ENCODE assay signal across 8 cellular contexts in the genomic region with DNA sequence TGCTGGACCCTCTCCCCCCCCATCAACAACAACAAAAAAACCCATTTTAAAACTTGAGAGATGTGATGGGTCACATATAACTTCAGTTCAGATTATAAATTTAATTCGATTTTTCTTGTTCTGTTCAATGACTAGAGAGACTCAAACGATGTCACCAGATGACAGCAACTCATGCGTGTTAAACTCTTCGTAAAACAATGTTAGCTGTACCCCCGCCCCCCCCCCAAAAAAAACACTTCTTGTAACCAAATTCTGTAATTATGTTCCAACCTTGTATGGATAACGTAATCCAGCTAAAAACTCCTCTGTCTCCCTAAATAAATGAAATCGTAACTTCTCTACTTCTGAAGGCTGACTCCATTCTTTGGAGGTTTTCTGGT. TPM values are rescaled to one million over a fixed set of nuclear protein-coding genes. Genes with fewer than 3 reads are reported as not detected.
DNase-seq lines count a peak whose midpoint lies in the region; ATAC-seq, FAIRE-seq and TF ChIP-seq lines count a peak whose summit lies in the region.

No MANE protein-coding gene starts in this region.

- H3K36me3 ChIP-seq in heart left ventricle (peaks cover 0 to 40% (median 3%) of the 10 kb centered on the region in 9 donors), GM12878 (ENCODE audit: control insufficient read depth in 2 of 2, insufficient read depth in 2 of 2, low read length in 1 of 2) (peaks cover 4 to 28% of the 10 kb centered on the region in 2 experiments), lung (ENCODE audit: control insufficient read depth in 2 of 2, insufficient read depth in 2 of 2, low read length in 2 of 2) (peaks cover 7 to 10% of the 10 kb centered on the region in 2 donors), upper lobe of right lung (peaks cover 11% of the 10 kb centered on the region)

- WGBS in heart left ventricle, 4 donors = 36 to 47% (median 40%) methylated on average over 7 of the region's 7 CpGs
- 12% methylated on average over 7 of the region's 7 CpGs for WGBS in GM12878 (ENCODE audit: insufficient coverage, insufficient replicate concordance, low lambda C conversion rate, missing lambda C conversion rate)
- 32 to 34% methylated on average over 7 of the region's 7 CpGs for WGBS in lung, 2 donors

- no peaks in the 10 kb centered on the region for H3K27me3 ChIP-seq in heart left ventricle
- no peaks in the 10 kb centered on the region for H3K27me3 ChIP-seq in GM12878 (replicated peaks in 1 of 2; ENCODE audit: control insufficient read depth in 2 of 2, insufficient read depth in 2 of 2, low read length in 1 of 2)
- no peaks in the 10 kb centered on the region for H3K27me3 ChIP-seq in lung (ENCODE audit: control insufficient read depth, insufficient read depth)
- no peaks in the 10 kb centered on the region for H3K27me3 ChIP-seq in upper lobe of right lung

- TSS peak; percentile 98 for BruUV-seq in GM12878 (replicated peaks; lab: Mats Ljungman, UMichigan)

- SMC1A ChIA-PET in GM12878 (lab: Charles Lee; ENCODE audit: uncharacterized antibody, unreplicated experiment) = interaction anchor here (0.5 to 3.4 kb wide), 16 partner anchors 9 to 519 kb away, joined by 3 to 11 read pairs (median 4); partner anchors contain the start of genes PTGES3 and STAT6

- no peak for TF ChIP-seq CTCF in heart left ventricle (IDR thresholded peaks at IDR 0.05)
- no peak for TF ChIP-seq CTCF in GM12878 (IDR thresholded peaks at IDR 0.05 in 2 of 3, conservative IDR thresholded peaks at IDR 0.05 in 1 of 3; ENCODE audit: control insufficient read depth in 2 of 3, extremely low read depth in 1 of 3, insufficient read depth in 1 of 3, low read depth in 3 of 3, low read length in 3 of 3)
- no peak for TF ChIP-seq CTCF in lung (IDR thresholded peaks at IDR 0.05; ENCODE audit: control extremely low read depth, extremely low read depth)
- TF ChIP-seq CTCF in upper lobe of right lung (IDR thresholded peaks at IDR 0.05) = no peak

- no peak for TF ChIP-seq POLR2A in heart left ventricle (IDR thresholded peaks at IDR 0.05)
- TF ChIP-seq POLR2A in GM12878 (IDR thresholded peaks at IDR 0.05; ENCODE audit: low read depth, low read length) = no peak

- H2AFZ ChIP-seq in GM12878 (ENCODE audit: control insufficient read depth, low read depth, low read length) = peak overlapping the region; percentile 71

- H3K4me2 ChIP-seq in GM12878 (ENCODE audit: control insufficient read depth, insufficient read depth) = peak overlapping the region; percentile 78

- H3K4me1 ChIP-seq in heart left ventricle (peaks cover 9 to 48% (median 34%) of the 10 kb centered on the region in 12 donors), GM12878 (ENCODE audit: control insufficient read depth, insufficient read depth, low read length) (peaks cover 25% of the 10 kb centered on the region), lung (ENCODE audit: control insufficient read depth in 2 of 2, insufficient read depth in 2 of 2, low read length in 2 of 2) (peaks cover 8 to 22% of the 10 kb centered on the region in 2 donors), upper lobe of right lung (peaks cover 32% of the 10 kb centered on the region)

- TF ChIP-seq RAD21 in GM12878 (IDR thresholded peaks at IDR 0.05; ENCODE audit: insufficient read depth, low read depth, low read length) = no peak

- H3K9me3 ChIP-seq in heart left ventricle (no peaks in the 10 kb centered on the region), GM12878 (replicated peaks; ENCODE audit: control insufficient read depth, insufficient read depth, low read length) (no peaks in the 10 kb centered on the region), lung (ENCODE audit: control insufficient read depth in 2 of 2, insufficient read depth in 1 of 2, low read length in 1 of 2) (no peaks in the 10 kb centered on the region), upper lobe of right lung (no peaks in the 10 kb centered on the region)

- H3K79me2 ChIP-seq in GM12878 (ENCODE audit: control insufficient read depth, insufficient read depth, low read length) = peaks cover 45% of the 10 kb centered on the region

- RAD21 ChIA-PET in GM12878 (lab: Charles Lee; ENCODE audit: unreplicated experiment) = interaction anchor here (0.7 to 2.6 kb wide), 15 partner anchors 12 to 386 kb away, joined by 3 to 19 read pairs (median 5); partner anchors contain the start of genes PTGES3 and STAT6

- peak overlapping the region; percentile 99 for H3K9ac ChIP-seq in GM12878 (ENCODE audit: control insufficient read depth, insufficient read depth, low read length)

- ATAC-seq in heart left ventricle (no peak), left cardiac atrium (no peak), GM12878 (no peak), lung (ENCODE audit: insufficient read depth, low FRiP score) (no peak), upper lobe of right lung (no peak), HG03139 (IDR thresholded peaks at IDR 0.05; ENCODE audit: unreplicated experiment) (no peak), GM18861 (IDR thresholded peaks at IDR 0.05; ENCODE audit: unreplicated experiment) (no peak)

- no peak for TF ChIP-seq EP300 in GM12878 (IDR thresholded peaks at IDR 0.05; ENCODE audit: borderline replicate concordance in 1 of 2, control insufficient read depth in 1 of 2, low read depth in 2 of 2, low read length in 2 of 2)

- CTCF ChIA-PET in GM12878 (lab: Yijun Ruan, JAX) = interaction anchor here (0.7 to 1.8 kb wide), 9 partner anchors 38 to 386 kb away, joined by 3 to 14 read pairs (median 4); partner anchors contain the start of genes HSD17B6 and STAT6

- intact Hi-C loops in heart left ventricle (cut with DNase I) = loop anchor here in 8 of 10 donors (1.0 to 10.0 kb wide), 6 partner anchors 37 to 81 kb away; partner anchors contain the start of genes PTGES3 (in 5 of the 8) and ATP5F1B (in 4 of the 8)
- intact Hi-C loops in left cardiac atrium (cut with DNase I) = loop anchor here in 1 of 2 donors (2.0 to 10.0 kb wide), 2 partner anchors 39 to 81 kb away; partner anchors contain the start of gene ATP5F1B
- intact Hi-C loops in GM12878 (cut with micrococcal nuclease; ENCODE audit: unreplicated experiment) = loop anchor here (1.0 to 2.0 kb wide), 3 partner anchors 27 to 89 kb away; partner anchors contain the start of genes PRIM1 and PTGES3
- intact Hi-C loops in upper lobe of right lung (cut with DNase I) = no loop called here

- DNase-seq in heart left ventricle = no peak
- no peak for DNase-seq in left cardiac atrium
- no peak for DNase-seq in GM12878 (ENCODE audit: low read depth, low spot score)
- no peak for DNase-seq in lung (ENCODE audit: low spot score)
- DNase-seq in upper lobe of right lung = no peak
- no peak for DNase-seq in NCI-H1694 treated with DMSO at 0.1 percent for 48 hours (lab: John Stamatoyannopoulos, UW)

- POLR2A ChIA-PET in GM12878 (lab: Charles Lee) = interaction anchor here (0.5 to 2.6 kb wide), 24 partner anchors 9 to 798 kb away, joined by 3 to 26 read pairs (median 5); partner anchors contain the start of genes ATP5F1B, PRIM1, PTGES3 and PYM1

- in situ Hi-C loops in GM12878 (cut with MboI) = no loop called here

- FAIRE-seq in GM12878 (lab: Jason Lieb, UNC) = no peak

- H3K27ac ChIP-seq in heart left ventricle (peak overlapping the region; percentile 79 to 97 (median 93)), GM12878 (ENCODE audit: control insufficient read depth, insufficient read depth) (peak overlapping the region; percentile 93), lung (ENCODE audit: low read depth in 1 of 2, low read length in 1 of 2) (peak overlapping the region; percentile 89 to 90), upper lobe of right lung (peak overlapping the region; percentile 93)

- H3K4me3 ChIP-seq in heart left ventricle = peak overlapping the region in 11 of 12 donors; percentile 68 to 98 (median 83)
- H3K4me3 ChIP-seq in GM12878 = peak overlapping the region; percentile 97
- H3K4me3 ChIP-seq in lung = peak overlapping the region; percentile 92
- H3K4me3 ChIP-seq in upper lobe of right lung = peak overlapping the region; percentile 85

- H4K20me1 ChIP-seq in GM12878 (ENCODE audit: control insufficient read depth, insufficient read depth) = peaks cover 9% of the 10 kb centered on the region

RNA-seq across cellular contexts. Expression of gene NACA, which starts 0.6 kb away (rescaled TPM):
- 100 to 1,000 TPM; 361 to 741 (median 537) TPM for total RNA-seq in heart left ventricle
- polyA plus RNA-seq in heart left ventricle = 1,000 to 10,000 TPM in 1 of 2 donors, 100 to 1,000 TPM in 1; 848 to 1,208 TPM
- total RNA-seq in left cardiac atrium = 100 to 1,000 TPM; 516 to 593 TPM
- 193 and 207 TPM in 2 replicates for total RNA-seq in GM12878 (2013; cell fraction: nucleolus; rRNA removed)
- 1,902 and 2,076 TPM in 2 replicates for total RNA-seq in GM12878 (2014; rRNA removed)
- total RNA-seq in GM12878 (2014; rRNA removed; fragmentation: Illumina TruSeq; extraction: Trizol) = 2,552 and 2,616 TPM in 2 replicates
- 1,181 and 1,218 TPM in 2 replicates for total RNA-seq in GM12878 (2021)
- polyA plus RNA-seq in GM12878 (2011; ENCODE audit: low read depth) = 4,087 TPM
- 1,734 and 2,407 TPM in 2 replicates for polyA plus RNA-seq in GM12878 (2011; rRNA removed)
- polyA plus RNA-seq in GM12878 (2011; cell fraction: cytosol; rRNA removed) = 666 and 668 TPM in 2 replicates
- 288 and 329 TPM in 2 replicates for polyA plus RNA-seq in GM12878 (2011; cell fraction: nucleus; rRNA removed)
- polyA plus RNA-seq in GM12878 (2012) = 2,659 and 2,949 TPM in 2 replicates
- polyA plus RNA-seq in GM12878 (2014; fragmentation: Illumina TruSeq; extraction: Trizol) = 2,171 and 2,212 TPM in 2 replicates
- 1,000 to 10,000 TPM; 2,263 to 2,782 TPM for polyA plus RNA-seq in GM12878 (2014; fragmentation: Nextera tagmentation; extraction: Ambion mirVana)
- polyA plus RNA-seq in GM12878 (2014; rRNA removed) = 1,670 and 1,966 TPM in 2 replicates
- polyA plus RNA-seq in GM12878 (2016; fragmentation: Nextera tagmentation; extraction: Ambion mirVana) = 1,000 to 10,000 TPM; 1,525 to 1,529 TPM
- 388 and 450 TPM in 2 replicates for polyA minus RNA-seq in GM12878 (2011; rRNA and poly(A)+ RNA removed)
- 193 and 205 TPM in 2 replicates for polyA minus RNA-seq in GM12878 (2011; cell fraction: cytosol; rRNA and poly(A)+ RNA removed)
- polyA minus RNA-seq in GM12878 (2011; cell fraction: nucleus; rRNA and poly(A)+ RNA removed) = 64.9 and 110 TPM in 2 replicates
- 1,000 to 10,000 TPM in 1 of 2 donors, 100 to 1,000 TPM in 1; 488 to 1,240 TPM for total RNA-seq in lung
- 1,000 to 10,000 TPM; 1,081 to 1,734 TPM for polyA plus RNA-seq in lung
- 665 TPM for total RNA-seq in upper lobe of right lung

RNA-seq across cellular contexts. Expression of gene PRIM1, which starts 26.4 kb away (rescaled TPM):
- 1 to 10 TPM; 2.4 to 6.1 (median 3.3) TPM for total RNA-seq in heart left ventricle
- polyA plus RNA-seq in heart left ventricle = 1 to 10 TPM; 2.6 to 4.1 TPM
- 1 to 10 TPM; 2.7 to 5.6 TPM for total RNA-seq in left cardiac atrium
- total RNA-seq in GM12878 (2013; cell fraction: nucleolus; rRNA removed) = 64.0 and 74.2 TPM in 2 replicates
- total RNA-seq in GM12878 (2014; rRNA removed) = 27.1 and 40.1 TPM in 2 replicates
- 53.0 and 58.8 TPM in 2 replicates for total RNA-seq in GM12878 (2014; rRNA removed; fragmentation: Illumina TruSeq; extraction: Trizol)
- 29.8 and 31.0 TPM in 2 replicates for total RNA-seq in GM12878 (2021)
- polyA plus RNA-seq in GM12878 (2011; ENCODE audit: low read depth) = 20.7 TPM
- 42.1 and 64.4 TPM in 2 replicates for polyA plus RNA-seq in GM12878 (2011; rRNA removed)
- polyA plus RNA-seq in GM12878 (2011; cell fraction: cytosol; rRNA removed) = 26.7 and 31.3 TPM in 2 replicates
- polyA plus RNA-seq in GM12878 (2011; cell fraction: nucleus; rRNA removed) = 22.9 and 26.7 TPM in 2 replicates
- 18.6 and 27.7 TPM in 2 replicates for polyA plus RNA-seq in GM12878 (2012)
- 59.8 and 71.5 TPM in 2 replicates for polyA plus RNA-seq in GM12878 (2014; fragmentation: Illumina TruSeq; extraction: Trizol)
- polyA plus RNA-seq in GM12878 (2014; fragmentation: Nextera tagmentation; extraction: Ambion mirVana) = 10 to 100 TPM; 54.0 to 70.6 TPM
- polyA plus RNA-seq in GM12878 (2014; rRNA removed) = 25.8 and 35.2 TPM in 2 replicates
- 10 to 100 TPM; 57.5 to 59.7 TPM for polyA plus RNA-seq in GM12878 (2016; fragmentation: Nextera tagmentation; extraction: Ambion mirVana)
- polyA minus RNA-seq in GM12878 (2011; rRNA and poly(A)+ RNA removed) = 28.6 and 44.9 TPM in 2 replicates
- 9.7 and 13.9 TPM in 2 replicates for polyA minus RNA-seq in GM12878 (2011; cell fraction: cytosol; rRNA and poly(A)+ RNA removed)
- 23.8 and 30.6 TPM in 2 replicates for polyA minus RNA-seq in GM12878 (2011; cell fraction: nucleus; rRNA and poly(A)+ RNA removed)
- total RNA-seq in lung = 1 to 10 TPM; 5.5 to 9.9 TPM
- 1 to 10 TPM; 3.1 to 4.4 TPM for polyA plus RNA-seq in lung
- 9.3 TPM for total RNA-seq in upper lobe of right lung

RNA-seq across cellular contexts. Expression of gene HSD17B6, which starts 37.4 kb away (rescaled TPM):
- total RNA-seq in heart left ventricle (1 to 10 TPM in 1 of 9 donors, not detected in 8; 7.4 TPM), left cardiac atrium (1 to 10 TPM in 1 of 2 donors, under 1 TPM in 1; 0.84 to 1.4 TPM), GM12878 (2014; rRNA removed) (0.90 and 1.6 TPM in 2 replicates), GM12878 (2014; rRNA removed; fragmentation: Illumina TruSeq; extraction: Trizol) (1.6 and 2.1 TPM in 2 replicates), GM12878 (2021) (2.1 and 3.2 TPM in 2 replicates), lung (100 to 1,000 TPM in 1 of 2 donors, 10 to 100 TPM in 1; 34.3 to 107 TPM), upper lobe of right lung (67.4 TPM)
- polyA plus RNA-seq in heart left ventricle (under 1 TPM in 1 of 2 donors, not detected in 1; 0.10 TPM), GM12878 (2011; rRNA removed) (0.91 and 0.98 TPM in 2 replicates), GM12878 (2014; fragmentation: Illumina TruSeq; extraction: Trizol) (1.5 and 2.4 TPM in 2 replicates), GM12878 (2014; fragmentation: Nextera tagmentation; extraction: Ambion mirVana) (1 to 10 TPM; 2.0 to 2.1 TPM), GM12878 (2014; rRNA removed) (0.99 and 1.2 TPM in 2 replicates), GM12878 (2016; fragmentation: Nextera tagmentation; extraction: Ambion mirVana) (1 to 10 TPM; 1.9 to 2.2 TPM), lung (10 to 100 TPM; 10.7 to 45.3 TPM)
- total RNA-seq in GM12878 (2013; cell fraction: nucleolus; rRNA removed) = 0.64 TPM in 1 of 2 replicates, not detected in the other
- 0.52 TPM for polyA plus RNA-seq in GM12878 (2011; ENCODE audit: low read depth)
- polyA plus RNA-seq in GM12878 (2011; cell fraction: cytosol; rRNA removed) = 0.64 and 0.80 TPM in 2 replicates
- polyA plus RNA-seq in GM12878 (2011; cell fraction: nucleus; rRNA removed) = 0.30 and 0.38 TPM in 2 replicates
- 0.54 and 1.00 TPM in 2 replicates for polyA plus RNA-seq in GM12878 (2012)
- polyA minus RNA-seq in GM12878 (2011; rRNA and poly(A)+ RNA removed) = 0.10 and 0.44 TPM in 2 replicates
- not detected in 2 replicates for polyA minus RNA-seq in GM12878 (2011; cell fraction: cytosol; rRNA and poly(A)+ RNA removed)
- not detected in 2 replicates for polyA minus RNA-seq in GM12878 (2011; cell fraction: nucleus; rRNA and poly(A)+ RNA removed)

RNA-seq across cellular contexts. Expression of gene PTGES3, which starts 37.6 kb away (rescaled TPM):
- total RNA-seq in heart left ventricle = 100 to 1,000 TPM in 6 of 9 donors, 10 to 100 TPM in 3; 48.0 to 120 (median 103) TPM
- polyA plus RNA-seq in heart left ventricle = 100 to 1,000 TPM in 1 of 2 donors, 10 to 100 TPM in 1; 54.6 to 125 TPM
- 100 to 1,000 TPM; 126 to 138 TPM for total RNA-seq in left cardiac atrium
- total RNA-seq in GM12878 (2013; cell fraction: nucleolus; rRNA removed) = 55.1 and 58.8 TPM in 2 replicates
- total RNA-seq in GM12878 (2014; rRNA removed) = 128 and 136 TPM in 2 replicates
- 160 and 164 TPM in 2 replicates for total RNA-seq in GM12878 (2014; rRNA removed; fragmentation: Illumina TruSeq; extraction: Trizol)
- 262 and 263 TPM in 2 replicates for total RNA-seq in GM12878 (2021)
- polyA plus RNA-seq in GM12878 (2011; ENCODE audit: low read depth) = 117 TPM
- 143 and 208 TPM in 2 replicates for polyA plus RNA-seq in GM12878 (2011; rRNA removed)
- 50.8 and 55.0 TPM in 2 replicates for polyA plus RNA-seq in GM12878 (2011; cell fraction: cytosol; rRNA removed)
- polyA plus RNA-seq in GM12878 (2011; cell fraction: nucleus; rRNA removed) = 69.1 and 79.0 TPM in 2 replicates
- 183 and 246 TPM in 2 replicates for polyA plus RNA-seq in GM12878 (2012)
- 317 and 356 TPM in 2 replicates for polyA plus RNA-seq in GM12878 (2014; fragmentation: Illumina TruSeq; extraction: Trizol)
- polyA plus RNA-seq in GM12878 (2014; fragmentation: Nextera tagmentation; extraction: Ambion mirVana) = 100 to 1,000 TPM; 117 to 186 TPM
- 135 and 154 TPM in 2 replicates for polyA plus RNA-seq in GM12878 (2014; rRNA removed)
- polyA plus RNA-seq in GM12878 (2016; fragmentation: Nextera tagmentation; extraction: Ambion mirVana) = 100 to 1,000 TPM; 509 to 520 TPM
- 47.4 and 60.2 TPM in 2 replicates for polyA minus RNA-seq in GM12878 (2011; rRNA and poly(A)+ RNA removed)
- polyA minus RNA-seq in GM12878 (2011; cell fraction: cytosol; rRNA and poly(A)+ RNA removed) = 74.6 and 80.4 TPM in 2 replicates
- 26.0 and 48.0 TPM in 2 replicates for polyA minus RNA-seq in GM12878 (2011; cell fraction: nucleus; rRNA and poly(A)+ RNA removed)
- total RNA-seq in lung = 100 to 1,000 TPM; 155 to 180 TPM
- polyA plus RNA-seq in lung = 100 to 1,000 TPM in 1 of 2 donors, 10 to 100 TPM in 1; 88.6 to 149 TPM
- total RNA-seq in upper lobe of right lung = 168 TPM
